ENCODE assay signal across 14 cellular contexts in the genomic region with DNA sequence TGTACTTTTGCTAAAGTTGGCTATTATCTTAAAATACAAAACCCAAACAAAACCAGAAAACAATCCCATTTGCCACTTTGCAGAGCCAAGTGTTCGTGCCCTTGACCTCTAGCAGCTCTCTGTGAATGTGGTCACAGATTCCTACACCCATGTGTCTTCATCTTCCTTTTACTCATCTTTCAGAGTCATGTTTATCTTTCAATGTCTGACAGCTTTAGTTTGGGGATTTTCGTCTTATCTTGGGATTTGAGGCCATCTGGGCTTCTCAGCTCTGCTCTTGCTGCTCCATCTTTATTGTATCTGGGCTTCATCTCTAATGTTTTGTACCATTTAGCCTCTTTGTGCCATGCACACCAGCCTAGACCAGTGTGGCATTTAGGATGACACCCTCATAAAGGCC.
"Had no signal": no experiment of that assay in that cellular context is flagged by ENCODE, and none has a peak within 500 bp of the region (broad histone marks: within the 10 kb centered on the region; RNA-seq: fewer than 3 reads in every experiment).

No MANE protein-coding gene starts in this region.

- H3K9me3 ChIP-seq: adrenal gland, neutrophil, right atrium auricular region, transverse colon had no signal

- H3K4me3 ChIP-seq: adrenal gland, right atrium auricular region, transverse colon had no signal

- H3K36me3 ChIP-seq: adrenal gland, neutrophil, right atrium auricular region, transverse colon had no signal

- H3K27me3 ChIP-seq: adrenal gland, neutrophil, right atrium auricular region, transverse colon had no signal

- DNase-seq: activated CD4-positive, alpha-beta T cell treated with anti-CD3 and anti-CD28 coated beads, Interleukin-2, amount 10 ng/mL, durations not matched to agents 24 days and 14 days; activated naive CD4-positive, alpha-beta T cell treated with anti-CD3 and anti-CD28 coated beads, Interleukin-2, amount 10 ng/mL, durations not matched to agents 7 days and 5 days; activated T-cell treated with anti-CD3 and anti-CD28 coated beads for 4 hours; effector memory CD8-positive, alpha-beta T cell; kidney glomerular epithelial cell; midbrain; naive B cell; posterior cingulate gyrus; transverse colon had no signal

- ATAC-seq: activated T-helper 17 cell treated with anti-CD3 and anti-CD28 coated beads, Interleukin-2, amount 50 U/mL, for 72 hours; effector memory CD8-positive, alpha-beta T cell; stimulated activated memory B cell treated with anti-CD40 and anti-IgM and Interleukin-4, amounts not matched to agents 10 μg/mL and 1 μg/mL and 100 μg/mL, for 72 hours had no signal

- H3K27ac ChIP-seq: adrenal gland, neutrophil, right atrium auricular region, transverse colon had no signal
